ENCODE assay signal across 1 cellular context in genomic region chr7:7178906-7179305, GRCh38.
TF ChIP-seq lines count a peak whose summit lies in the region.

No MANE protein-coding gene starts in this region.

TF ChIP-seq in SK-N-SH, 30 proteins besides CTCF, POLR2A, EP300 and RAD21:
- TF ChIP-seq TAF1 (IDR thresholded peaks at IDR 0.05; ENCODE audit: borderline replicate concordance, low read depth, low read length) (no peak), MAX (IDR thresholded peaks at IDR 0.05; ENCODE audit: low read depth) (no peak), MXI1 (IDR thresholded peaks at IDR 0.05; ENCODE audit: low read depth, low read length) (no peak), FOSL2 (IDR thresholded peaks at IDR 0.05; ENCODE audit: borderline replicate concordance, low read depth) (no peak), EZH2phosphoT487 (IDR thresholded peaks at IDR 0.05; ENCODE audit: borderline replicate concordance, low read depth) (no peak), REST (IDR thresholded peaks at IDR 0.05; ENCODE audit: low read depth, low read length) (no peak), RCOR1 (IDR thresholded peaks at IDR 0.05; ENCODE audit: low read length) (no peak), TCF12 (IDR thresholded peaks at IDR 0.05) (no peak), SMC3 (IDR thresholded peaks at IDR 0.05; ENCODE audit: low read depth, low read length) (no peak), USF1 (IDR thresholded peaks at IDR 0.05; ENCODE audit: borderline replicate concordance, low read depth) (no peak), GABPA (IDR thresholded peaks at IDR 0.05; ENCODE audit: low read depth) (no peak)
